1 cellular context compared by ENCODE assay signal in the genomic region with DNA sequence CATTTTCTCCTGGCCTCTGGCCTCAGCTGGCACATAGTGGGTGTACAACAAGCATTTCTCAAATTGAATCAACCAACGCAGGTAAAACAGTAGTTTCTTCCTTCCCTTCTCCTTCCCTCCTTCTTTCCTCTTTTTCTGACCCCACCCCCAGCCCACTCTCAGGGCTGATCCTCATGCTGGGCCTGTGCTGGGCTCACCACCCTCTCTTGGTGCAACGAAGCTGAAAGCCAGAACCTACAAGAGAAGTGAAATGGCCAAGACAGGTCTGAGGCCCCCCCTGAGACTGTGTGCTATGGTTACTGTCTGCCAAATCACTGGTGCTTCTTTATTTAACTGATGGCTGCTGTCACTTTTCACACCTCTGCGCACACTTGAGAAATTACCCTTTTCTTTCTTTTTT.
TF ChIP-seq lines count a peak whose summit lies in the region.

No MANE protein-coding gene starts in this region.

TF ChIP-seq in K562, 482 proteins besides CTCF, POLR2A, EP300 and RAD21:
- TF ChIP-seq CXXC5 (CRISPR knock-in tag; IDR thresholded peaks at IDR 0.05) (0 out of 2 replicates have a peak, but pooled peaks have one; percentile 29), ZKSCAN1 (IDR thresholded peaks at IDR 0.05; ENCODE audit: low read depth, low read length) (peak; percentile 47; the same call in 1 of the 2 replicates), MXI1 (IDR thresholded peaks at IDR 0.05; ENCODE audit: low read depth, low read length) (no peak), NFRKB (IDR thresholded peaks at IDR 0.05; ENCODE audit: low read depth) (peak; percentile 37; the same call in 1 of the 2 replicates), GTF2A2 (tag; IDR thresholded peaks at IDR 0.05) (peak; percentile 28; the same call in 1 of the 2 replicates), L3MBTL2 (IDR thresholded peaks at IDR 0.05) (peak; percentile 64)
- TF ChIP-seq, protein P1, sequence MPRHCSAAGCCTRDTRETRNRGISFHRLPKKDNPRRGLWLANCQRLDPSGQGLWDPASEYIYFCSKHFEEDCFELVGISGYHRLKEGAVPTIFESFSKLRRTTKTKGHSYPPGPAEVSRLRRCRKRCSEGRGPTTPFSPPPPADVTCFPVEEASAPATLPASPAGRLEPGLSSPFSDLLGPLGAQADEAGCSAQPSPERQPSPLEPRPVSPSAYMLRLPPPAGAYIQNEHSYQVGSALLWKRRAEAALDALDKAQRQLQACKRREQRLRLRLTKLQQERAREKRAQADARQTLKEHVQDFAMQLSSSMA (CRISPR knock-in tag; IDR thresholded peaks at IDR 0.05): no peak
- TF ChIP-seq, protein P2, sequence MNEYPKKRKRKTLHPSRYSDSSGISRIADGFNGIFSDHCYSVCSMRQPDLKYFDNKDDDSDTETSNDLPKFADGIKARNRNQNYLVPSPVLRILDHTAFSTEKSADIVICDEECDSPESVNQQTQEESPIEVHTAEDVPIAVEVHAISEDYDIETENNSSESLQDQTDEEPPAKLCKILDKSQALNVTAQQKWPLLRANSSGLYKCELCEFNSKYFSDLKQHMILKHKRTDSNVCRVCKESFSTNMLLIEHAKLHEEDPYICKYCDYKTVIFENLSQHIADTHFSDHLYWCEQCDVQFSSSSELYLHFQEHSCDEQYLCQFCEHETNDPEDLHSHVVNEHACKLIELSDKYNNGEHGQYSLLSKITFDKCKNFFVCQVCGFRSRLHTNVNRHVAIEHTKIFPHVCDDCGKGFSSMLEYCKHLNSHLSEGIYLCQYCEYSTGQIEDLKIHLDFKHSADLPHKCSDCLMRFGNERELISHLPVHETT (CRISPR knock-in tag; conservative IDR thresholded peaks at IDR 0.05 in 1 of 2, IDR thresholded peaks at IDR 0.05 in 1 of 2): no peak
- TF ChIP-seq, protein P3, sequence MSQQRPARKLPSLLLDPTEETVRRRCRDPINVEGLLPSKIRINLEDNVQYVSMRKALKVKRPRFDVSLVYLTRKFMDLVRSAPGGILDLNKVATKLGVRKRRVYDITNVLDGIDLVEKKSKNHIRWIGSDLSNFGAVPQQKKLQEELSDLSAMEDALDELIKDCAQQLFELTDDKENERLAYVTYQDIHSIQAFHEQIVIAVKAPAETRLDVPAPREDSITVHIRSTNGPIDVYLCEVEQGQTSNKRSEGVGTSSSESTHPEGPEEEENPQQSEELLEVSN (IDR thresholded peaks at IDR 0.05; ENCODE audit: borderline replicate concordance in 1 of 2, extremely low read depth in 1 of 2, insufficient read depth in 1 of 2, insufficient read length in 1 of 2, low read depth in 1 of 2, low read length in 1 of 2, poor library complexity in 1 of 2, severe bottlenecking in 1 of 2): peak in 1 of 2 experiments; percentile 38
- TF ChIP-seq, protein P4, sequence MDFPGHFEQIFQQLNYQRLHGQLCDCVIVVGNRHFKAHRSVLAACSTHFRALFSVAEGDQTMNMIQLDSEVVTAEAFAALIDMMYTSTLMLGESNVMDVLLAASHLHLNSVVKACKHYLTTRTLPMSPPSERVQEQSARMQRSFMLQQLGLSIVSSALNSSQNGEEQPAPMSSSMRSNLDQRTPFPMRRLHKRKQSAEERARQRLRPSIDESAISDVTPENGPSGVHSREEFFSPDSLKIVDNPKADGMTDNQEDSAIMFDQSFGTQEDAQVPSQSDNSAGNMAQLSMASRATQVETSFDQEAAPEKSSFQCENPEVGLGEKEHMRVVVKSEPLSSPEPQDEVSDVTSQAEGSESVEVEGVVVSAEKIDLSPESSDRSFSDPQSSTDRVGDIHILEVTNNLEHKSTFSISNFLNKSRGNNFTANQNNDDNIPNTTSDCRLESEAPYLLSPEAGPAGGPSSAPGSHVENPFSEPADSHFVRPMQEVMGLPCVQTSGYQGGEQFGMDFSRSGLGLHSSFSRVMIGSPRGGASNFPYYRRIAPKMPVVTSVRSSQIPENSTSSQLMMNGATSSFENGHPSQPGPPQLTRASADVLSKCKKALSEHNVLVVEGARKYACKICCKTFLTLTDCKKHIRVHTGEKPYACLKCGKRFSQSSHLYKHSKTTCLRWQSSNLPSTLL (IDR thresholded peaks at IDR 0.05): no peak
- TF ChIP-seq, protein P5, sequence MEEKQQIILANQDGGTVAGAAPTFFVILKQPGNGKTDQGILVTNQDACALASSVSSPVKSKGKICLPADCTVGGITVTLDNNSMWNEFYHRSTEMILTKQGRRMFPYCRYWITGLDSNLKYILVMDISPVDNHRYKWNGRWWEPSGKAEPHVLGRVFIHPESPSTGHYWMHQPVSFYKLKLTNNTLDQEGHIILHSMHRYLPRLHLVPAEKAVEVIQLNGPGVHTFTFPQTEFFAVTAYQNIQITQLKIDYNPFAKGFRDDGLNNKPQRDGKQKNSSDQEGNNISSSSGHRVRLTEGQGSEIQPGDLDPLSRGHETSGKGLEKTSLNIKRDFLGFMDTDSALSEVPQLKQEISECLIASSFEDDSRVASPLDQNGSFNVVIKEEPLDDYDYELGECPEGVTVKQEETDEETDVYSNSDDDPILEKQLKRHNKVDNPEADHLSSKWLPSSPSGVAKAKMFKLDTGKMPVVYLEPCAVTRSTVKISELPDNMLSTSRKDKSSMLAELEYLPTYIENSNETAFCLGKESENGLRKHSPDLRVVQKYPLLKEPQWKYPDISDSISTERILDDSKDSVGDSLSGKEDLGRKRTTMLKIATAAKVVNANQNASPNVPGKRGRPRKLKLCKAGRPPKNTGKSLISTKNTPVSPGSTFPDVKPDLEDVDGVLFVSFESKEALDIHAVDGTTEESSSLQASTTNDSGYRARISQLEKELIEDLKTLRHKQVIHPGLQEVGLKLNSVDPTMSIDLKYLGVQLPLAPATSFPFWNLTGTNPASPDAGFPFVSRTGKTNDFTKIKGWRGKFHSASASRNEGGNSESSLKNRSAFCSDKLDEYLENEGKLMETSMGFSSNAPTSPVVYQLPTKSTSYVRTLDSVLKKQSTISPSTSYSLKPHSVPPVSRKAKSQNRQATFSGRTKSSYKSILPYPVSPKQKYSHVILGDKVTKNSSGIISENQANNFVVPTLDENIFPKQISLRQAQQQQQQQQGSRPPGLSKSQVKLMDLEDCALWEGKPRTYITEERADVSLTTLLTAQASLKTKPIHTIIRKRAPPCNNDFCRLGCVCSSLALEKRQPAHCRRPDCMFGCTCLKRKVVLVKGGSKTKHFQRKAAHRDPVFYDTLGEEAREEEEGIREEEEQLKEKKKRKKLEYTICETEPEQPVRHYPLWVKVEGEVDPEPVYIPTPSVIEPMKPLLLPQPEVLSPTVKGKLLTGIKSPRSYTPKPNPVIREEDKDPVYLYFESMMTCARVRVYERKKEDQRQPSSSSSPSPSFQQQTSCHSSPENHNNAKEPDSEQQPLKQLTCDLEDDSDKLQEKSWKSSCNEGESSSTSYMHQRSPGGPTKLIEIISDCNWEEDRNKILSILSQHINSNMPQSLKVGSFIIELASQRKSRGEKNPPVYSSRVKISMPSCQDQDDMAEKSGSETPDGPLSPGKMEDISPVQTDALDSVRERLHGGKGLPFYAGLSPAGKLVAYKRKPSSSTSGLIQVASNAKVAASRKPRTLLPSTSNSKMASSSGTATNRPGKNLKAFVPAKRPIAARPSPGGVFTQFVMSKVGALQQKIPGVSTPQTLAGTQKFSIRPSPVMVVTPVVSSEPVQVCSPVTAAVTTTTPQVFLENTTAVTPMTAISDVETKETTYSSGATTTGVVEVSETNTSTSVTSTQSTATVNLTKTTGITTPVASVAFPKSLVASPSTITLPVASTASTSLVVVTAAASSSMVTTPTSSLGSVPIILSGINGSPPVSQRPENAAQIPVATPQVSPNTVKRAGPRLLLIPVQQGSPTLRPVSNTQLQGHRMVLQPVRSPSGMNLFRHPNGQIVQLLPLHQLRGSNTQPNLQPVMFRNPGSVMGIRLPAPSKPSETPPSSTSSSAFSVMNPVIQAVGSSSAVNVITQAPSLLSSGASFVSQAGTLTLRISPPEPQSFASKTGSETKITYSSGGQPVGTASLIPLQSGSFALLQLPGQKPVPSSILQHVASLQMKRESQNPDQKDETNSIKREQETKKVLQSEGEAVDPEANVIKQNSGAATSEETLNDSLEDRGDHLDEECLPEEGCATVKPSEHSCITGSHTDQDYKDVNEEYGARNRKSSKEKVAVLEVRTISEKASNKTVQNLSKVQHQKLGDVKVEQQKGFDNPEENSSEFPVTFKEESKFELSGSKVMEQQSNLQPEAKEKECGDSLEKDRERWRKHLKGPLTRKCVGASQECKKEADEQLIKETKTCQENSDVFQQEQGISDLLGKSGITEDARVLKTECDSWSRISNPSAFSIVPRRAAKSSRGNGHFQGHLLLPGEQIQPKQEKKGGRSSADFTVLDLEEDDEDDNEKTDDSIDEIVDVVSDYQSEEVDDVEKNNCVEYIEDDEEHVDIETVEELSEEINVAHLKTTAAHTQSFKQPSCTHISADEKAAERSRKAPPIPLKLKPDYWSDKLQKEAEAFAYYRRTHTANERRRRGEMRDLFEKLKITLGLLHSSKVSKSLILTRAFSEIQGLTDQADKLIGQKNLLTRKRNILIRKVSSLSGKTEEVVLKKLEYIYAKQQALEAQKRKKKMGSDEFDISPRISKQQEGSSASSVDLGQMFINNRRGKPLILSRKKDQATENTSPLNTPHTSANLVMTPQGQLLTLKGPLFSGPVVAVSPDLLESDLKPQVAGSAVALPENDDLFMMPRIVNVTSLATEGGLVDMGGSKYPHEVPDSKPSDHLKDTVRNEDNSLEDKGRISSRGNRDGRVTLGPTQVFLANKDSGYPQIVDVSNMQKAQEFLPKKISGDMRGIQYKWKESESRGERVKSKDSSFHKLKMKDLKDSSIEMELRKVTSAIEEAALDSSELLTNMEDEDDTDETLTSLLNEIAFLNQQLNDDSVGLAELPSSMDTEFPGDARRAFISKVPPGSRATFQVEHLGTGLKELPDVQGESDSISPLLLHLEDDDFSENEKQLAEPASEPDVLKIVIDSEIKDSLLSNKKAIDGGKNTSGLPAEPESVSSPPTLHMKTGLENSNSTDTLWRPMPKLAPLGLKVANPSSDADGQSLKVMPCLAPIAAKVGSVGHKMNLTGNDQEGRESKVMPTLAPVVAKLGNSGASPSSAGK (IDR thresholded peaks at IDR 0.05): peak; percentile 76
